Comparison of ENCODE assay signal across 10 cellular contexts in genomic region chr19:11288349-11288748, GRCh38. TPM values are rescaled to one million over a fixed set of nuclear protein-coding genes. Genes with fewer than 3 reads are reported as not detected.
DNase-seq lines count a peak whose midpoint lies in the region; TF ChIP-seq lines count a peak whose summit lies in the region.
"Had no signal": no experiment of that assay in that cellular context is flagged by ENCODE, and none has a peak within 500 bp of the region (broad histone marks: within the 10 kb centered on the region; RNA-seq: fewer than 3 reads in every experiment).

No MANE protein-coding gene starts in this region.

- BruUV-seq in Calu3 (replicated peaks; lab: Mats Ljungman, UMichigan) = no TSS peak
- BruUV-seq in mammary epithelial cell (replicated peaks; lab: Mats Ljungman, UMichigan) = no TSS peak

- CTCF ChIA-PET in Calu3 (lab: Charles Lee) (interaction anchor here (1.2 kb wide), 1 partner anchor 194 kb away, joined by 7 read pairs; no protein-coding TSS in a partner anchor), mammary epithelial cell (lab: Charles Lee; ENCODE audit: low non-redundant PET) (interaction anchor here (0.6 kb wide), 1 partner anchor 197 kb away, joined by 3 read pairs; no protein-coding TSS in a partner anchor)

- peaks cover 1% of the 10 kb centered on the region for H3K4me1 ChIP-seq in mammary epithelial cell (ENCODE audit: insufficient read depth, low read length)

- no peaks in the 10 kb centered on the region for H3K9me3 ChIP-seq in mammary epithelial cell (replicated peaks; ENCODE audit: insufficient read depth, low read length)

- H4K20me1 ChIP-seq in mammary epithelial cell (ENCODE audit: insufficient read depth, low read length) = no peaks in the 10 kb centered on the region

- TF ChIP-seq CTCF in Calu3 (IDR thresholded peaks at IDR 0.05; ENCODE audit: unreplicated experiment) = peak; percentile 27
- TF ChIP-seq CTCF in LNCaP clone FGC (IDR thresholded peaks at IDR 0.05; ENCODE audit: control insufficient read depth, extremely low read depth, insufficient read depth) = peak; percentile 18; the same call in 1 of the 2 replicates
- TF ChIP-seq CTCF in mammary epithelial cell (conservative IDR thresholded peaks at IDR 0.05 in 1 of 2, IDR thresholded peaks at IDR 0.05 in 1 of 2; ENCODE audit: extremely low read depth in 1 of 2, insufficient read depth in 1 of 2, low read depth in 1 of 2, low read length in 2 of 2) = peak; percentile 40 to 55
- TF ChIP-seq CTCF in nephron progenitor cell (IDR thresholded peaks at IDR 0.05) = peak; percentile 21

- H3K36me3 Mint-ChIP-seq in Calu3 (ENCODE audit: insufficient read depth, unreplicated experiment) (no peaks in the 10 kb centered on the region), nephron progenitor cell (ENCODE audit: low read depth) (no peaks in the 10 kb centered on the region)
- no peaks in the 10 kb centered on the region for H3K36me3 Mint-ChIP-seq in T-helper 2 cell treated with Interferon-gamma antibody and Interleukin-4, amounts not matched to agents 5 μg/mL and 100 μg/mL, for 36 hours (ENCODE audit: low read depth)

- H3K4me3 ChIP-seq in LNCaP clone FGC (ENCODE audit: low read depth, low read length) = no peak overlapping the region
- no peak overlapping the region for H3K4me3 ChIP-seq in mammary epithelial cell (replicated peaks in 1 of 3; ENCODE audit: insufficient read depth in 1 of 3, low read depth in 2 of 3, low read length in 3 of 3)

- H3K27me3 ChIP-seq in mammary epithelial cell (ENCODE audit: insufficient read depth, low read length) = no peaks in the 10 kb centered on the region

- H3K9me3 Mint-ChIP-seq in Calu3 (ENCODE audit: low read depth, unreplicated experiment) (no peaks in the 10 kb centered on the region), nephron progenitor cell (no peaks in the 10 kb centered on the region)
- no peaks in the 10 kb centered on the region for H3K9me3 Mint-ChIP-seq in T-helper 2 cell treated with Interferon-gamma antibody and Interleukin-4, amounts not matched to agents 5 μg/mL and 100 μg/mL, for 36 hours

- H3K36me3 ChIP-seq in mammary epithelial cell (ENCODE audit: insufficient read depth, low read length) = no peaks in the 10 kb centered on the region

- 90% methylated on average over 6 of the region's 7 CpGs for WGBS in mammary epithelial cell (ENCODE audit: low coverage, missing lambda C conversion rate)

- H3K9ac ChIP-seq in mammary epithelial cell (ENCODE audit: insufficient read depth, low read length) = no peak overlapping the region

- in situ Hi-C loops in mammary epithelial cell (cut with MboI; ENCODE audit: low sequenced_read_pairs in 2 of 2) = loop anchor here in 1 of 2 donors (25.0 kb wide), 1 partner anchor 199 kb away; the partner anchor contains the start of gene ELAVL3

- intact Hi-C loops in Calu3 (cut with micrococcal nuclease; ENCODE audit: unreplicated experiment) (no loop called here), mammary epithelial cell (cut with micrococcal nuclease) (loop anchor here (5.0 kb wide), 1 partner anchor 46 kb away; no protein-coding TSS in a partner anchor)

- no peaks in the 10 kb centered on the region for H3K27me3 Mint-ChIP-seq in Calu3 (ENCODE audit: unreplicated experiment)
- H3K27me3 Mint-ChIP-seq in nephron progenitor cell (ENCODE audit: low read depth, poor library complexity) = peaks cover 8% of the 10 kb centered on the region
- H3K27me3 Mint-ChIP-seq in T-helper 2 cell treated with Interferon-gamma antibody and Interleukin-4, amounts not matched to agents 5 μg/mL and 100 μg/mL, for 36 hours (ENCODE audit: low read depth) = peaks cover 47% of the 10 kb centered on the region

- no peaks in the 10 kb centered on the region for H3K79me2 ChIP-seq in mammary epithelial cell (ENCODE audit: insufficient read depth, low read length)

- no peak overlapping the region for H3K27ac ChIP-seq in mammary epithelial cell (ENCODE audit: insufficient read depth, low read depth, low read length)

- no peak overlapping the region for H3K4me2 ChIP-seq in mammary epithelial cell (ENCODE audit: insufficient read depth, low read depth, low read length)

- no peak overlapping the region for H2AFZ ChIP-seq in mammary epithelial cell (ENCODE audit: low read depth, low read length)

- DNase-seq in Calu3 (no peak), LNCaP clone FGC (ENCODE audit: low read depth) (no peak), mammary epithelial cell (no peak), nephron progenitor cell (no peak), DMS79 (lab: John Stamatoyannopoulos, UW) (no peak), NCI-H748 (lab: John Stamatoyannopoulos, UW; ENCODE audit: unreplicated experiment) (no peak)
- no peak for DNase-seq in T-helper 2 cell treated with Interferon-gamma antibody and Interleukin-4, amounts not matched to agents 5 μg/mL and 100 μg/mL, for 36 hours (ENCODE audit: low spot score)
- DNase-seq in activated T-cell treated with anti-CD3 and anti-CD28 coated beads, Interleukin-2, amount 50 U/mL, for 48 hours = no peak
- DNase-seq: NCI-H526 treated with DMSO at 0.1 percent for 48 hours; stimulated activated CD4-positive, alpha-beta T cell treated with anti-CD3 and anti-CD28 coated beads, Interleukin-15, amount 100 ng/mL, for 24 hours had no signal

- H3K4me3 Mint-ChIP-seq in Calu3 (ENCODE audit: low read depth, unreplicated experiment) (no peak overlapping the region), nephron progenitor cell (no peak overlapping the region)
- H3K4me3 Mint-ChIP-seq in T-helper 2 cell treated with Interferon-gamma antibody and Interleukin-4, amounts not matched to agents 5 μg/mL and 100 μg/mL, for 36 hours = no peak overlapping the region

- dilution Hi-C loops in mammary epithelial cell (cut with HindIII; ENCODE audit: low sequenced_read_pairs) = no loop called here

- H3K4me1 Mint-ChIP-seq in Calu3 (ENCODE audit: low read depth, unreplicated experiment) = no peaks in the 10 kb centered on the region
- H3K4me1 Mint-ChIP-seq in nephron progenitor cell = peaks cover 15% of the 10 kb centered on the region
- H3K4me1 Mint-ChIP-seq in T-helper 2 cell treated with Interferon-gamma antibody and Interleukin-4, amounts not matched to agents 5 μg/mL and 100 μg/mL, for 36 hours (ENCODE audit: low read depth) = no peaks in the 10 kb centered on the region

- no peak overlapping the region for H3K27ac Mint-ChIP-seq in Calu3 (ENCODE audit: unreplicated experiment)
- H3K27ac Mint-ChIP-seq in nephron progenitor cell = no peak overlapping the region
- no peak overlapping the region for H3K27ac Mint-ChIP-seq in T-helper 2 cell treated with Interferon-gamma antibody and Interleukin-4, amounts not matched to agents 5 μg/mL and 100 μg/mL, for 36 hours

RNA-seq across cellular contexts. Expression of gene TSPAN16, which starts 7.6 kb away (rescaled TPM):
- total RNA-seq in Calu3 (2022) (not detected in 2 replicates), mammary epithelial cell (not detected)
- polyA plus RNA-seq in mammary epithelial cell = not detected
- not detected for polyA minus RNA-seq in mammary epithelial cell

RNA-seq across cellular contexts. Expression of gene DOCK6, which starts 26.0 kb away (rescaled TPM):
- 54.8 and 63.6 TPM in 2 replicates for total RNA-seq in Calu3 (2022)
- total RNA-seq in mammary epithelial cell = 10 to 100 TPM; 22.0 to 53.6 TPM
- polyA plus RNA-seq in mammary epithelial cell = 13.5 TPM
- 31.1 TPM for polyA minus RNA-seq in mammary epithelial cell

RNA-seq across cellular contexts. Expression of gene ANGPTL8, which starts 48.9 kb away (rescaled TPM):
- total RNA-seq in Calu3 (2022) = not detected in 2 replicates
- total RNA-seq in mammary epithelial cell = not detected
- not detected for polyA plus RNA-seq in mammary epithelial cell
- polyA minus RNA-seq in mammary epithelial cell = not detected

RNA-seq across cellular contexts. Expression of gene RAB3D, which starts 51.1 kb away (rescaled TPM):
- 7.1 and 10.0 TPM in 2 replicates for total RNA-seq in Calu3 (2022)
- 10 to 100 TPM; 27.8 to 50.2 TPM for total RNA-seq in mammary epithelial cell
- polyA plus RNA-seq in mammary epithelial cell = 69.1 TPM
- polyA minus RNA-seq in mammary epithelial cell = 194 TPM

RNA-seq across cellular contexts. Expression of gene TMEM205, which starts 57.7 kb away (rescaled TPM):
- 82.0 and 94.4 TPM in 2 replicates for total RNA-seq in Calu3 (2022)
- total RNA-seq in mammary epithelial cell = 10 to 100 TPM; 57.5 to 72.0 TPM
- 130 TPM for polyA plus RNA-seq in mammary epithelial cell
- polyA minus RNA-seq in mammary epithelial cell = 73.8 TPM
